In genomic region chr16:2388875-2389433, GRCh38 we compare ENCODE assay signal across 12 cellular contexts. TPM values are rescaled to one million over a fixed set of nuclear protein-coding genes. Genes with fewer than 3 reads are reported as not detected.
DNase-seq lines count a peak whose midpoint lies in the region; ATAC-seq, FAIRE-seq and TF ChIP-seq lines count a peak whose summit lies in the region.
"Had no signal": no experiment of that assay in that cellular context is flagged by ENCODE, and none has a peak within 500 bp of the region (broad histone marks: within the 10 kb centered on the region; RNA-seq: fewer than 3 reads in every experiment).

No MANE protein-coding gene starts in this region.

- H3K27ac ChIP-seq in HepG2 (ENCODE audit: extremely low read length, insufficient read depth, low read length): no peak overlapping the region
- H3K27ac ChIP-seq in spleen: no peak overlapping the region
- H3K27ac ChIP-seq in small intestine (ENCODE audit: low read depth in 1 of 2, low read length in 1 of 2): no peak overlapping the region
- H3K27ac ChIP-seq: adrenal gland, esophagus muscularis mucosa had no signal

- TF ChIP-seq EP300 in HepG2 (IDR thresholded peaks at IDR 0.05; ENCODE audit: low read depth in 2 of 2, low read length in 2 of 2): peak in 1 of 2 experiments; percentile 77; a peak in 2 of 4 replicates
- peak; percentile 54; the same call in 1 of the 2 replicates for TF ChIP-seq EP300 in HepG2 (CRISPR knock-in tag; IDR thresholded peaks at IDR 0.05; ENCODE audit: borderline replicate concordance)

- no peaks in the 10 kb centered on the region for H3K79me2 ChIP-seq in HepG2 (ENCODE audit: insufficient read depth, low read length)

- no peaks in the 10 kb centered on the region for H3K36me3 ChIP-seq in HepG2 (replicated peaks in 1 of 2; ENCODE audit: control insufficient read depth in 1 of 2, insufficient read depth in 2 of 2, low read length in 2 of 2)
- no peaks in the 10 kb centered on the region for H3K36me3 ChIP-seq in spleen
- no peaks in the 10 kb centered on the region for H3K36me3 ChIP-seq in small intestine (ENCODE audit: control insufficient read depth in 2 of 2, insufficient read depth in 2 of 2, low read length in 2 of 2)
- H3K36me3 ChIP-seq: adrenal gland, esophagus muscularis mucosa had no signal

- H3K4me2 ChIP-seq in HepG2 (ENCODE audit: low read depth, low read length): 0 out of 2 replicates have a peak overlapping the region, but pooled peaks have one; percentile 24
- H3K4me2 ChIP-seq: smooth muscle cell had no signal

- in situ Hi-C loops in astrocyte of the spinal cord (cut with HindIII; ENCODE audit: low sequenced_read_pairs): no loop called here
- in situ Hi-C loops in HepG2 (cut with HindIII; ENCODE audit: extremely low pct_ligation_motif_present, low pct_unique_long_range_greater_than_20kb): no loop called here

- H3K27me3 ChIP-seq in HepG2 (ENCODE audit: control insufficient read depth in 1 of 2, insufficient read depth in 2 of 2, low read length in 2 of 2) (peaks cover 0 to 1% of the 10 kb centered on the region in 2 experiments; a peak in 1 of 5 replicates), spleen (replicated peaks in 1 of 7) (no peaks in the 10 kb centered on the region), small intestine (ENCODE audit: control insufficient read depth in 2 of 2, insufficient read depth in 2 of 2, low read length in 2 of 2) (no peaks in the 10 kb centered on the region)
- H3K27me3 ChIP-seq: adrenal gland had no signal

- BruUV-seq in HepG2 (replicated peaks; lab: Mats Ljungman, UMichigan): no TSS peak

- no peak for FAIRE-seq in HepG2 (lab: Jason Lieb, UNC)
- no peak for FAIRE-seq in small intestine (lab: Jason Lieb, UNC)
- FAIRE-seq: GM18507 had no signal

- POLR2A ChIA-PET in HepG2 (lab: Yijun Ruan, JAX): no interaction called here

- H3K9me3 ChIP-seq in HepG2 (ENCODE audit: low read length) (peaks cover 5% of the 10 kb centered on the region; the same call in 1 of the 2 replicates), spleen (peaks cover 0 to 18% (median 12%) of the 10 kb centered on the region in 8 donors), small intestine (ENCODE audit: control insufficient read depth, low read depth) (no peaks in the 10 kb centered on the region)
- H3K9me3 ChIP-seq: adrenal gland had no signal

- no peak for TF ChIP-seq CTCF in astrocyte of the spinal cord (IDR thresholded peaks at IDR 0.05; ENCODE audit: low read depth, low read length)
- TF ChIP-seq CTCF in HepG2 (CRISPR knock-in tag; IDR thresholded peaks at IDR 0.05): no peak
- no peak for TF ChIP-seq CTCF in spleen (IDR thresholded peaks at IDR 0.05 in 8 of 11, conservative IDR thresholded peaks at IDR 0.05 in 3 of 11)

- H4K20me1 ChIP-seq in HepG2 (ENCODE audit: insufficient read depth, low read length): no peaks in the 10 kb centered on the region

- H3K4me3 ChIP-seq in astrocyte of the spinal cord (ENCODE audit: low read depth, low read length) (no peak overlapping the region), HepG2 (replicated peaks in 1 of 3; ENCODE audit: insufficient read depth in 1 of 3, low read depth in 2 of 3, low read length in 3 of 3) (no peak overlapping the region), spleen (no peak overlapping the region), small intestine (ENCODE audit: low read depth in 1 of 2, low read length in 2 of 2) (no peak overlapping the region)
- H3K4me3 ChIP-seq: adrenal gland, esophagus muscularis mucosa, smooth muscle cell had no signal

- H3K9ac ChIP-seq in HepG2 (ENCODE audit: insufficient read depth, low read depth, low read length): no peak overlapping the region

- WGBS in HepG2 (ENCODE audit: low lambda C conversion rate): 10% methylated on average over 1 of the region's 2 CpGs
- 54 to 68% (median 61%) methylated on average over 2 of the region's 2 CpGs for WGBS in spleen, 5 donors
- 12 to 50% (median 13%) methylated on average over 2 of the region's 2 CpGs for WGBS in small intestine, 3 donors

- TF ChIP-seq RAD21 in HepG2 (CRISPR knock-in tag; IDR thresholded peaks at IDR 0.05): no peak

- H3K4me1 ChIP-seq in HepG2 (ENCODE audit: insufficient read depth, low read length) (peaks cover 11% of the 10 kb centered on the region), spleen (no peaks in the 10 kb centered on the region), small intestine (ENCODE audit: control insufficient read depth in 2 of 2, insufficient read depth in 1 of 2, low read depth in 1 of 2, low read length in 1 of 2) (no peaks in the 10 kb centered on the region)
- H3K4me1 ChIP-seq: adrenal gland, esophagus muscularis mucosa had no signal

- peak; percentile 99 for ATAC-seq in HepG2

- no peak overlapping the region for H2AFZ ChIP-seq in HepG2 (ENCODE audit: low read length)

- DNase-seq in EH (ENCODE audit: low read depth) (peak; percentile 63), NCI-H146 treated with DMSO at 0.1 percent for 48 hours (lab: John Stamatoyannopoulos, UW; ENCODE audit: unreplicated experiment) (peak; percentile 93), astrocyte of the spinal cord (ENCODE audit: low read depth, low spot score) (peak; percentile 92), HepG2 (ENCODE audit: low spot score) (peak; percentile 68), Ammon's horn (ENCODE audit: low spot score) (no peak), spleen (no peak), NCI-H1694 treated with DMSO at 0.1 percent for 48 hours (lab: John Stamatoyannopoulos, UW) (no peak), small intestine (no peak)
- DNase-seq: adrenal gland had no signal

- CTCF ChIA-PET in HepG2 (lab: Yijun Ruan, JAX; ENCODE audit: low intra/inter-chr PET ratio, low total read pairs): no interaction called here

- TF ChIP-seq POLR2A in HepG2 (IDR thresholded peaks at IDR 0.05; ENCODE audit: insufficient read depth in 1 of 2, low read depth in 2 of 2, low read length in 2 of 2): no peak
- no peak for TF ChIP-seq POLR2A in spleen (IDR thresholded peaks at IDR 0.05)

- intact Hi-C loops in HepG2 (cut with micrococcal nuclease; ENCODE audit: unreplicated experiment): loop anchor here (5.0 kb wide), 1 partner anchor 47 kb away; the partner anchor contains the start of gene ABCA3
- intact Hi-C loops in spleen (cut with DNase I; ENCODE audit: low total_unique reads): no loop called here

TF ChIP-seq in HepG2, 621 proteins besides CTCF, POLR2A, EP300 and RAD21 (continues in another document):
- peak; percentile 98 for TF ChIP-seq ZNF768 (CRISPR knock-in tag; IDR thresholded peaks at IDR 0.05)

RNA-seq across cellular contexts. Expression of gene CCNF, which starts 40.3 kb away (rescaled TPM):
- total RNA-seq in HepG2 (2016; rRNA removed; fragmentation: Illumina TruSeq; extraction: Trizol) (13.7 and 22.8 TPM in 2 replicates), spleen (10 to 100 TPM in 1 of 7 donors, 1 to 10 TPM in 6; 4.2 to 11.1 (median 7.3) TPM)
- total RNA-seq in HepG2 (2016; cell fraction: cytosol; rRNA removed; fragmentation: Illumina TruSeq; extraction: Trizol; ENCODE audit: low read depth): 3.9 and 4.1 TPM in 2 replicates
- total RNA-seq in HepG2 (2016; cell fraction: insoluble cytoplasmic fraction; rRNA removed; fragmentation: Illumina TruSeq; extraction: Trizol): 12.7 and 23.2 TPM in 2 replicates
- 10.8 and 12.0 TPM in 2 replicates for total RNA-seq in HepG2 (2016; cell fraction: membrane; rRNA removed; fragmentation: Illumina TruSeq; extraction: Trizol)
- total RNA-seq in HepG2 (2016; cell fraction: nucleus; rRNA removed; fragmentation: Illumina TruSeq; extraction: Trizol): 15.7 and 16.3 TPM in 2 replicates
- polyA plus RNA-seq in HepG2 (2011; rRNA removed) (5.0 and 6.4 TPM in 2 replicates), spleen (1 to 10 TPM; 1.5 to 2.7 (median 2.6) TPM), small intestine (10 to 100 TPM in 1 of 3 donors, 1 to 10 TPM in 1, under 1 TPM in 1; 0.89 to 12.4 (median 1.1) TPM)
- 3.7 and 6.4 TPM in 2 replicates for polyA plus RNA-seq in HepG2 (2011; cell fraction: cytosol; rRNA removed)
- polyA plus RNA-seq in HepG2 (2011; cell fraction: nucleus; rRNA removed): 11.8 and 19.6 TPM in 2 replicates
- polyA plus RNA-seq in HepG2 (2012): 5.1 and 7.4 TPM in 2 replicates
- 1.5 and 1.6 TPM in 2 replicates for polyA plus RNA-seq in HepG2 (2016; cell fraction: cytosol; fragmentation: Illumina TruSeq; extraction: Trizol; ENCODE audit: low read depth)
- 7.3 and 10.7 TPM in 2 replicates for polyA plus RNA-seq in HepG2 (2016; cell fraction: insoluble cytoplasmic fraction; fragmentation: Illumina TruSeq; extraction: Trizol; ENCODE audit: low read depth)
- polyA plus RNA-seq in HepG2 (2016; cell fraction: membrane; fragmentation: Illumina TruSeq; extraction: Trizol; ENCODE audit: low read depth): 4.0 and 4.9 TPM in 2 replicates
- polyA plus RNA-seq in HepG2 (2016; cell fraction: nucleus; fragmentation: Illumina TruSeq; extraction: Trizol; ENCODE audit: insufficient read depth, low read depth): 28.4 and 30.0 TPM in 2 replicates
- polyA minus RNA-seq in HepG2 (2011; rRNA and poly(A)+ RNA removed; ENCODE audit: low replicate concordance): 36.8 and 74.8 TPM in 2 replicates
- polyA minus RNA-seq in HepG2 (2011; cell fraction: cytosol; rRNA and poly(A)+ RNA removed): 10.9 and 18.1 TPM in 2 replicates
- 13.1 and 14.7 TPM in 2 replicates for polyA minus RNA-seq in HepG2 (2011; cell fraction: nucleus; rRNA and poly(A)+ RNA removed)

RNA-seq across cellular contexts. Expression of gene ABCA3, which starts 48.4 kb away (rescaled TPM):
- total RNA-seq in HepG2 (2016; rRNA removed; fragmentation: Illumina TruSeq; extraction: Trizol) (0.41 and 0.60 TPM in 2 replicates), spleen (10 to 100 TPM in 1 of 7 donors, 1 to 10 TPM in 6; 6.5 to 12.6 (median 7.3) TPM)
- total RNA-seq in HepG2 (2016; cell fraction: cytosol; rRNA removed; fragmentation: Illumina TruSeq; extraction: Trizol; ENCODE audit: low read depth): 0.09 and 0.51 TPM in 2 replicates
- total RNA-seq in HepG2 (2016; cell fraction: insoluble cytoplasmic fraction; rRNA removed; fragmentation: Illumina TruSeq; extraction: Trizol): 0.37 and 0.52 TPM in 2 replicates
- total RNA-seq in HepG2 (2016; cell fraction: membrane; rRNA removed; fragmentation: Illumina TruSeq; extraction: Trizol): 0.72 and 0.80 TPM in 2 replicates
- total RNA-seq in HepG2 (2016; cell fraction: nucleus; rRNA removed; fragmentation: Illumina TruSeq; extraction: Trizol): 0.38 and 0.56 TPM in 2 replicates
- polyA plus RNA-seq in HepG2 (2011; rRNA removed) (1.5 and 2.3 TPM in 2 replicates), spleen (1 to 10 TPM; 2.5 to 5.5 (median 2.5) TPM), small intestine (1 to 10 TPM; 1.1 to 4.7 (median 2.5) TPM)
- 1.1 and 1.3 TPM in 2 replicates for polyA plus RNA-seq in HepG2 (2011; cell fraction: cytosol; rRNA removed)
- 1.8 and 2.5 TPM in 2 replicates for polyA plus RNA-seq in HepG2 (2011; cell fraction: nucleus; rRNA removed)
- 0.71 and 2.5 TPM in 2 replicates for polyA plus RNA-seq in HepG2 (2012)
- 1.0 and 1.2 TPM in 2 replicates for polyA plus RNA-seq in HepG2 (2016; cell fraction: cytosol; fragmentation: Illumina TruSeq; extraction: Trizol; ENCODE audit: low read depth)
- 0.63 and 0.84 TPM in 2 replicates for polyA plus RNA-seq in HepG2 (2016; cell fraction: insoluble cytoplasmic fraction; fragmentation: Illumina TruSeq; extraction: Trizol; ENCODE audit: low read depth)
- 0.83 and 1.0 TPM in 2 replicates for polyA plus RNA-seq in HepG2 (2016; cell fraction: membrane; fragmentation: Illumina TruSeq; extraction: Trizol; ENCODE audit: low read depth)
- 0.75 and 1.2 TPM in 2 replicates for polyA plus RNA-seq in HepG2 (2016; cell fraction: nucleus; fragmentation: Illumina TruSeq; extraction: Trizol; ENCODE audit: insufficient read depth, low read depth)
- 2.2 and 9.0 TPM in 2 replicates for polyA minus RNA-seq in HepG2 (2011; rRNA and poly(A)+ RNA removed; ENCODE audit: low replicate concordance)
- polyA minus RNA-seq in HepG2 (2011; cell fraction: cytosol; rRNA and poly(A)+ RNA removed): 0.40 and 0.44 TPM in 2 replicates
- polyA minus RNA-seq in HepG2 (2011; cell fraction: nucleus; rRNA and poly(A)+ RNA removed): 0.64 and 1.4 TPM in 2 replicates

Comparison
In these comparisons a context has a peak if more than half of its experiments do, and no peak if none do; other contexts are left out.
1. DNase-seq: peak in EH (single experiment), NCI-H146 treated with DMSO at 0.1 percent for 48 hours (single experiment), astrocyte of the spinal cord (single experiment) and HepG2 (single experiment); none in Ammon's horn (single experiment), spleen (single experiment), NCI-H1694 treated with DMSO at 0.1 percent for 48 hours (single experiment) and small intestine (single experiment).